ENCODE assay signal across 15 cellular contexts in the genomic region with DNA sequence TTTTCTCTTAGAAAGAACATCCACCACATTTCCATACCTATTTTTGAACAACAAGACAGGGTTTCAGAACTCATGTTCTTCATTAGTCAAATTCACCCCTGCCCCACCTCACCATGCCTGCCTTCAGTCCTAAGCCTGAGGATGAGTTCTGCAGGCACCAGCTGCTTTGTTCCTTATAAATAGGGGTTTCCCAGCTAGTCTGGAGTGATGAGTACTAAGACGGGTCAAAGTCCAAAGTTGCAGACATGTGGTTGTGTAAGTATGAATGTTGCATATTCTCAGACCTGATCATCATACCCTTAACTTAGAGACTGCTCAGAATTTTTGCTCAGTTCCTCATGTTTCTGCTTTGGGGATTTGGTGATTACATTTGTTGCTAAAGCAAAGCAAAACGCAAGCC.
DNase-seq lines count a peak whose midpoint lies in the region; ATAC-seq, FAIRE-seq and TF ChIP-seq lines count a peak whose summit lies in the region.
"Had no signal": no experiment of that assay in that cellular context is flagged by ENCODE, and none has a peak within 500 bp of the region (broad histone marks: within the 10 kb centered on the region; RNA-seq: fewer than 3 reads in every experiment).

No MANE protein-coding gene starts in this region.

- TF ChIP-seq EP300 in HepG2 (IDR thresholded peaks at IDR 0.05; ENCODE audit: low read depth in 2 of 2, low read length in 2 of 2) (no peak), HepG2 (CRISPR knock-in tag; IDR thresholded peaks at IDR 0.05; ENCODE audit: borderline replicate concordance) (no peak)

- H3K27ac ChIP-seq in HepG2 (ENCODE audit: extremely low read length, insufficient read depth, low read length) (no peak overlapping the region), right lobe of liver (no peak overlapping the region), gastrocnemius medialis (no peak overlapping the region)
- H3K27ac ChIP-seq: colonic mucosa had no signal

- intact Hi-C loops in HepG2 (cut with micrococcal nuclease; ENCODE audit: unreplicated experiment) (no loop called here), right lobe of liver (cut with DNase I) (no loop called here), gastrocnemius medialis (cut with DNase I; ENCODE audit: low total_unique reads) (no loop called here)

- FAIRE-seq in HepG2 (lab: Jason Lieb, UNC): peak; percentile 32
- FAIRE-seq: A204.1 had no signal

- no peak for TF ChIP-seq POLR2A in HepG2 (IDR thresholded peaks at IDR 0.05; ENCODE audit: insufficient read depth in 1 of 2, low read depth in 2 of 2, low read length in 2 of 2)
- no peak for TF ChIP-seq POLR2A in right lobe of liver (IDR thresholded peaks at IDR 0.05)
- TF ChIP-seq POLR2A in gastrocnemius medialis (IDR thresholded peaks at IDR 0.05): no peak

- H2AFZ ChIP-seq in HepG2 (ENCODE audit: low read length): no peak overlapping the region

- no peak for TF ChIP-seq RAD21 in HepG2 (CRISPR knock-in tag; IDR thresholded peaks at IDR 0.05)

- no peaks in the 10 kb centered on the region for H4K20me1 ChIP-seq in HepG2 (ENCODE audit: insufficient read depth, low read length)

- H3K4me1 ChIP-seq in HepG2 (ENCODE audit: insufficient read depth, low read length) (no peaks in the 10 kb centered on the region), right lobe of liver (no peaks in the 10 kb centered on the region), gastrocnemius medialis (no peaks in the 10 kb centered on the region)
- H3K4me1 ChIP-seq: colonic mucosa had no signal

- H3K9ac ChIP-seq in HepG2 (ENCODE audit: insufficient read depth, low read depth, low read length): no peak overlapping the region

- no peak for ATAC-seq in HepG2
- no peak for ATAC-seq in right lobe of liver
- no peak for ATAC-seq in GM18867 (IDR thresholded peaks at IDR 0.05; ENCODE audit: unreplicated experiment)
- no peak for ATAC-seq in gastrocnemius medialis
- ATAC-seq: activated CD4-positive, CD25-positive, alpha-beta regulatory T cell treated with anti-CD3 and anti-CD28 coated beads, Interleukin-2, amount 50 U/mL, for 24 hours had no signal

- peaks cover 0 to 41% of the 10 kb centered on the region in 2 experiments; a peak in 4 of 5 replicates for H3K27me3 ChIP-seq in HepG2 (ENCODE audit: control insufficient read depth in 1 of 2, insufficient read depth in 2 of 2, low read length in 2 of 2)
- H3K27me3 ChIP-seq in right lobe of liver: no peaks in the 10 kb centered on the region
- no peaks in the 10 kb centered on the region for H3K27me3 ChIP-seq in gastrocnemius medialis
- H3K27me3 ChIP-seq: colonic mucosa had no signal

- no peaks in the 10 kb centered on the region for H3K36me3 ChIP-seq in HepG2 (replicated peaks in 1 of 2; ENCODE audit: control insufficient read depth in 1 of 2, insufficient read depth in 2 of 2, low read length in 2 of 2)
- H3K36me3 ChIP-seq in right lobe of liver: no peaks in the 10 kb centered on the region
- no peaks in the 10 kb centered on the region for H3K36me3 ChIP-seq in gastrocnemius medialis
- H3K36me3 ChIP-seq: colonic mucosa had no signal

- in situ Hi-C loops in HepG2 (cut with HindIII; ENCODE audit: extremely low pct_ligation_motif_present, low pct_unique_long_range_greater_than_20kb): no loop called here
- in situ Hi-C loops in gastrocnemius medialis (cut with MboI; ENCODE audit: low sequenced_read_pairs in 4 of 4): no loop called here

- no peak for DNase-seq in HepG2 (ENCODE audit: low spot score)
- no peak for DNase-seq in right lobe of liver
- peak; percentile 50 for DNase-seq in RKO (ENCODE audit: low spot score)
- DNase-seq in fibroblast of the aortic adventitia (ENCODE audit: low read depth): peak; percentile 12
- peak; percentile 43 for DNase-seq in stromal cell of bone marrow (ENCODE audit: low read depth)
- DNase-seq in activated CD8-positive, alpha-beta memory T cell treated with anti-CD3 and anti-CD28 coated beads, Interleukin-2, amount 50 U/mL, for 48 hours: no peak
- no peak for DNase-seq in gastrocnemius medialis
- DNase-seq: activated naive CD8-positive, alpha-beta T cell treated with anti-CD3 and anti-CD28 coated beads, Interleukin-2, amount 10 ng/mL, durations not matched to agents 7 days and 5 days; colonic mucosa; NCI-H146; stimulated activated CD4-positive, alpha-beta T cell treated with anti-CD3 and anti-CD28 coated beads, Interleukin-12 subunit alpha, Interleukin-12 subunit beta, amount 100 ng/mL, for 4 hours had no signal

- no peaks in the 10 kb centered on the region for H3K79me2 ChIP-seq in HepG2 (ENCODE audit: insufficient read depth, low read length)

- H3K4me3 ChIP-seq in HepG2 (replicated peaks in 1 of 3; ENCODE audit: insufficient read depth in 1 of 3, low read depth in 2 of 3, low read length in 3 of 3) (no peak overlapping the region), right lobe of liver (no peak overlapping the region), fibroblast of the aortic adventitia (ENCODE audit: low read depth, low read length) (no peak overlapping the region), gastrocnemius medialis (no peak overlapping the region)
- H3K4me3 ChIP-seq: colonic mucosa had no signal

- H3K4me2 ChIP-seq in HepG2 (ENCODE audit: low read depth, low read length): no peak overlapping the region

- POLR2A ChIA-PET in HepG2 (lab: Yijun Ruan, JAX): no interaction called here

- no TSS peak for BruUV-seq in HepG2 (replicated peaks; lab: Mats Ljungman, UMichigan)

- H3K9me3 ChIP-seq in HepG2 (ENCODE audit: low read length): no peaks in the 10 kb centered on the region
- no peaks in the 10 kb centered on the region for H3K9me3 ChIP-seq in right lobe of liver
- H3K9me3 ChIP-seq in gastrocnemius medialis: no peaks in the 10 kb centered on the region
- H3K9me3 ChIP-seq: Caco-2, colonic mucosa had no signal

- TF ChIP-seq CTCF in HepG2 (CRISPR knock-in tag; IDR thresholded peaks at IDR 0.05) (no peak), right lobe of liver (IDR thresholded peaks at IDR 0.05) (no peak), fibroblast of the aortic adventitia (IDR thresholded peaks at IDR 0.05; ENCODE audit: insufficient read depth, low read length) (no peak), gastrocnemius medialis (IDR thresholded peaks at IDR 0.05 in 4 of 5, conservative IDR thresholded peaks at IDR 0.05 in 1 of 5) (no peak)

- WGBS in HepG2 (ENCODE audit: low lambda C conversion rate): 0% methylated on average over 2 of the region's 2 CpGs
- WGBS in right lobe of liver (ENCODE audit: insufficient coverage, low coverage, low lambda C conversion rate, missing lambda C conversion rate): 41% methylated on average over 2 of the region's 2 CpGs

- CTCF ChIA-PET in HepG2 (lab: Yijun Ruan, JAX; ENCODE audit: low intra/inter-chr PET ratio, low total read pairs): no interaction called here

TF ChIP-seq in HepG2, 621 proteins besides CTCF, POLR2A, EP300 and RAD21:
- TF ChIP-seq, protein P1, sequence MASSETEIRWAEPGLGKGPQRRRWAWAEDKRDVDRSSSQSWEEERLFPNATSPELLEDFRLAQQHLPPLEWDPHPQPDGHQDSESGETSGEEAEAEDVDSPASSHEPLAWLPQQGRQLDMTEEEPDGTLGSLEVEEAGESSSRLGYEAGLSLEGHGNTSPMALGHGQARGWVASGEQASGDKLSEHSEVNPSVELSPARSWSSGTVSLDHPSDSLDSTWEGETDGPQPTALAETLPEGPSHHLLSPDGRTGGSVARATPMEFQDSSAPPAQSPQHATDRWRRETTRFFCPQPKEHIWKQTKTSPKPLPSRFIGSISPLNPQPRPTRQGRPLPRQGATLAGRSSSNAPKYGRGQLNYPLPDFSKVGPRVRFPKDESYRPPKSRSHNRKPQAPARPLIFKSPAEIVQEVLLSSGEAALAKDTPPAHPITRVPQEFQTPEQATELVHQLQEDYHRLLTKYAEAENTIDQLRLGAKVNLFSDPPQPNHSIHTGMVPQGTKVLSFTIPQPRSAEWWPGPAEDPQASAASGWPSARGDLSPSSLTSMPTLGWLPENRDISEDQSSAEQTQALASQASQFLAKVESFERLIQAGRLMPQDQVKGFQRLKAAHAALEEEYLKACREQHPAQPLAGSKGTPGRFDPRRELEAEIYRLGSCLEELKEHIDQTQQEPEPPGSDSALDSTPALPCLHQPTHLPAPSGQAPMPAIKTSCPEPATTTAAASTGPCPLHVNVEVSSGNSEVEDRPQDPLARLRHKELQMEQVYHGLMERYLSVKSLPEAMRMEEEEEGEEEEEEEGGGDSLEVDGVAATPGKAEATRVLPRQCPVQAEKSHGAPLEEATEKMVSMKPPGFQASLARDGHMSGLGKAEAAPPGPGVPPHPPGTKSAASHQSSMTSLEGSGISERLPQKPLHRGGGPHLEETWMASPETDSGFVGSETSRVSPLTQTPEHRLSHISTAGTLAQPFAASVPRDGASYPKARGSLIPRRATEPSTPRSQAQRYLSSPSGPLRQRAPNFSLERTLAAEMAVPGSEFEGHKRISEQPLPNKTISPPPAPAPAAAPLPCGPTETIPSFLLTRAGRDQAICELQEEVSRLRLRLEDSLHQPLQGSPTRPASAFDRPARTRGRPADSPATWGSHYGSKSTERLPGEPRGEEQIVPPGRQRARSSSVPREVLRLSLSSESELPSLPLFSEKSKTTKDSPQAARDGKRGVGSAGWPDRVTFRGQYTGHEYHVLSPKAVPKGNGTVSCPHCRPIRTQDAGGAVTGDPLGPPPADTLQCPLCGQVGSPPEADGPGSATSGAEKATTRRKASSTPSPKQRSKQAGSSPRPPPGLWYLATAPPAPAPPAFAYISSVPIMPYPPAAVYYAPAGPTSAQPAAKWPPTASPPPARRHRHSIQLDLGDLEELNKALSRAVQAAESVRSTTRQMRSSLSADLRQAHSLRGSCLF (CRISPR knock-in tag; IDR thresholded peaks at IDR 0.05; ENCODE audit: borderline replicate concordance): no peak
- TF ChIP-seq ZNF790 (CRISPR knock-in tag; IDR thresholded peaks at IDR 0.05; ENCODE audit: borderline replicate concordance) (no peak), CHD2 (IDR thresholded peaks at IDR 0.05; ENCODE audit: low read depth, low read length) (no peak), ZNF33A (CRISPR knock-in tag; IDR thresholded peaks at IDR 0.05; ENCODE audit: borderline replicate concordance) (no peak)
TF ChIP-seq in HepG2: peak in this region for 0.

Comparison
In these comparisons a context has a peak if more than half of its experiments do, and no peak if none do; other contexts are left out.
1. DNase-seq: peak in RKO (single experiment), fibroblast of the aortic adventitia (single experiment) and stromal cell of bone marrow (single experiment); none in HepG2 (single experiment), right lobe of liver (0 of 3), activated CD8-positive, alpha-beta memory T cell treated with anti-CD3 and anti-CD28 coated beads, Interleukin-2, amount 50 U/mL, for 48 hours (single experiment) and gastrocnemius medialis (0 of 2).